Comparison of ENCODE assay signal across 15 cellular contexts in genomic region chr11:61978703-61979661, GRCh38. TPM values are rescaled to one million over a fixed set of nuclear protein-coding genes. Genes with fewer than 3 reads are reported as not detected.
DNase-seq lines count a peak whose midpoint lies in the region; ATAC-seq, FAIRE-seq and TF ChIP-seq lines count a peak whose summit lies in the region.
"Had no signal": no experiment of that assay in that cellular context is flagged by ENCODE, and none has a peak within 500 bp of the region (broad histone marks: within the 10 kb centered on the region; RNA-seq: fewer than 3 reads in every experiment).

No MANE protein-coding gene starts in this region.

- no peak for TF ChIP-seq CTCF in chondrocyte (IDR thresholded peaks at IDR 0.05)

- FAIRE-seq in small intestine (lab: Jason Lieb, UNC) = no peak

- peaks cover 0 to 3% of the 10 kb centered on the region in 2 donors for H3K4me1 ChIP-seq in small intestine (ENCODE audit: control insufficient read depth in 2 of 2, insufficient read depth in 1 of 2, low read depth in 1 of 2, low read length in 1 of 2)

- H3K36me3 ChIP-seq in small intestine (ENCODE audit: control insufficient read depth in 2 of 2, insufficient read depth in 2 of 2, low read length in 2 of 2) = no peaks in the 10 kb centered on the region

- ATAC-seq in left lobe of liver = no peak
- ATAC-seq in HG03432 (IDR thresholded peaks at IDR 0.05; ENCODE audit: unreplicated experiment) = no peak
- no peak for ATAC-seq in GM19397 (IDR thresholded peaks at IDR 0.05; ENCODE audit: unreplicated experiment)
- ATAC-seq: HCT116; naive thymus-derived CD4-positive, alpha-beta T cell had no signal

- H3K9me3 ChIP-seq in small intestine (ENCODE audit: control insufficient read depth, low read depth) = no peaks in the 10 kb centered on the region

- no peaks in the 10 kb centered on the region for H3K27me3 ChIP-seq in small intestine (ENCODE audit: control insufficient read depth in 2 of 2, insufficient read depth in 2 of 2, low read length in 2 of 2)

- 58 to 72% (median 64%) methylated on average over 16 to 17 of the region's 17 CpGs for WGBS in small intestine, 3 donors

- no peak overlapping the region for H3K4me3 Mint-ChIP-seq in chondrocyte (ENCODE audit: unreplicated experiment)
- H3K4me3 Mint-ChIP-seq: activated CD4-positive, alpha-beta T cell treated with anti-CD3 and anti-CD28 coated beads, Interleukin-2, amount 10 ng/mL, durations not matched to agents 7 days and 5 days; activated naive CD8-positive, alpha-beta T cell; naive thymus-derived CD4-positive, alpha-beta T cell had no signal

- H3K27me3 Mint-ChIP-seq in chondrocyte (ENCODE audit: low read depth) = no peaks in the 10 kb centered on the region
- H3K27me3 Mint-ChIP-seq: activated CD4-positive, alpha-beta T cell treated with anti-CD3 and anti-CD28 coated beads, Interleukin-2, amount 10 ng/mL, durations not matched to agents 7 days and 5 days; activated naive CD8-positive, alpha-beta T cell; naive thymus-derived CD4-positive, alpha-beta T cell had no signal

- peak overlapping the region in 1 of 2 donors; percentile 6 for H3K4me3 ChIP-seq in small intestine (ENCODE audit: low read depth in 1 of 2, low read length in 2 of 2)

- peak overlapping the region; percentile 94 for H3K27ac Mint-ChIP-seq in chondrocyte (ENCODE audit: unreplicated experiment)
- H3K27ac Mint-ChIP-seq: activated CD4-positive, alpha-beta T cell treated with anti-CD3 and anti-CD28 coated beads, Interleukin-2, amount 10 ng/mL, durations not matched to agents 7 days and 5 days; activated naive CD8-positive, alpha-beta T cell had no signal

- peak overlapping the region; percentile 18 to 27 for H3K27ac ChIP-seq in small intestine (ENCODE audit: low read depth in 1 of 2, low read length in 1 of 2)

- H3K4me1 Mint-ChIP-seq in chondrocyte (ENCODE audit: low read depth) = peaks cover 59% of the 10 kb centered on the region

- H3K9me3 Mint-ChIP-seq in chondrocyte (ENCODE audit: low read depth) = no peaks in the 10 kb centered on the region
- H3K9me3 Mint-ChIP-seq: activated CD4-positive, alpha-beta T cell treated with anti-CD3 and anti-CD28 coated beads, Interleukin-2, amount 10 ng/mL, durations not matched to agents 7 days and 5 days had no signal

- DNase-seq in HT1080 (ENCODE audit: low read depth) = peak; percentile 43
- DNase-seq in chondrocyte (ENCODE audit: low spot score) = no peak
- peak; percentile 44 for DNase-seq in left lobe of liver (ENCODE audit: low spot score)
- DNase-seq in small intestine = peak; percentile 55
- DNase-seq in activated gamma-delta T cell treated with Interleukin-2 at 50 U/mL for 16 hours = no peak
- DNase-seq in SKM-1 treated with dmso at 0.1 percent for 144 hours (lab: John Stamatoyannopoulos, UW; ENCODE audit: unreplicated experiment) = no peak
- DNase-seq: activated CD4-positive, alpha-beta T cell treated with anti-CD3 and anti-CD28 coated beads, Interleukin-2, amount 10 ng/mL, durations not matched to agents 7 days and 5 days; DND-41; glutamatergic neuron; NCI-H1092 treated with DMSO at 0.1 percent for 48 hours had no signal

- H3K36me3 Mint-ChIP-seq in chondrocyte (ENCODE audit: low read depth) = no peaks in the 10 kb centered on the region
- H3K36me3 Mint-ChIP-seq: activated naive CD8-positive, alpha-beta T cell had no signal

RNA-seq across cellular contexts. Expression of gene FTH1, which starts 11.5 kb away (rescaled TPM):
- total RNA-seq in HT1080 (2014; rRNA removed; shearing (Covaris generic)) = 334 and 1,409 TPM in 2 replicates
- 1,209 and 1,293 TPM in 2 replicates for polyA plus RNA-seq in HT1080 (2015; cell fraction: cytosol; rRNA removed)
- 216 and 230 TPM in 2 replicates for polyA plus RNA-seq in HT1080 (2015; cell fraction: nucleus; rRNA removed)
- 3,793 to 4,450 TPM (median 3,807 TPM) in 3 replicates for total RNA-seq in chondrocyte
- 938 TPM for total RNA-seq in left lobe of liver
- polyA plus RNA-seq in small intestine = 1,000 to 10,000 TPM; 3,413 to 10,000 (median 8,961) TPM

RNA-seq across cellular contexts. Expression of gene BEST1, which starts 28.8 kb away (rescaled TPM):
- not detected in 2 replicates for total RNA-seq in HT1080 (2014; rRNA removed; shearing (Covaris generic))
- polyA plus RNA-seq in HT1080 (2015; cell fraction: cytosol; rRNA removed) = 0.14 and 0.19 TPM in 2 replicates
- 1.7 and 2.6 TPM in 2 replicates for polyA plus RNA-seq in HT1080 (2015; cell fraction: nucleus; rRNA removed)
- total RNA-seq in chondrocyte = 1.3 to 4.5 TPM (median 2.8 TPM) in 3 replicates
- total RNA-seq in left lobe of liver = 0.63 TPM
- polyA plus RNA-seq in small intestine = 1 to 10 TPM; 2.7 to 4.7 (median 4.3) TPM
- total RNA-seq: activated CD4-positive, alpha-beta T cell treated with anti-CD3 and anti-CD28 coated beads, Interleukin-2, amount 10 ng/mL, durations not matched to agents 7 days and 5 days had no signal

Comparison
In these comparisons a context has a peak if more than half of its experiments do, and no peak if none do; other contexts are left out.
1. DNase-seq: peak in HT1080 (single experiment), left lobe of liver (single experiment) and small intestine (single experiment); none in chondrocyte (single experiment), activated gamma-delta T cell treated with Interleukin-2 at 50 U/mL for 16 hours (single experiment) and SKM-1 treated with dmso at 0.1 percent for 144 hours (single experiment).